10 cellular contexts compared by ENCODE assay signal in genomic region chr17:65182233-65182632, GRCh38. TPM values are rescaled to one million over a fixed set of nuclear protein-coding genes. Genes with fewer than 3 reads are reported as not detected.
DNase-seq lines count a peak whose midpoint lies in the region; ATAC-seq and TF ChIP-seq lines count a peak whose summit lies in the region.
"Had no signal": no experiment of that assay in that cellular context is flagged by ENCODE, and none has a peak within 500 bp of the region (broad histone marks: within the 10 kb centered on the region; RNA-seq: fewer than 3 reads in every experiment).

No MANE protein-coding gene starts in this region.

- peak; percentile 48 for ATAC-seq in GM19395 (IDR thresholded peaks at IDR 0.05; ENCODE audit: unreplicated experiment)
- ATAC-seq in HG03108 (IDR thresholded peaks at IDR 0.05; ENCODE audit: unreplicated experiment), result peak; percentile 30

- H3K4me2 ChIP-seq in hepatocyte, result no peak overlapping the region

- intact Hi-C loops in activated T-helper 2 cell treated with anti-CD3 and anti-CD28 coated beads, Interferon-gamma antibody, Interleukin-2, Interleukin-4, amounts not matched to agents 10 μg/mL and 5 μg/mL and 100 μg/mL, durations not matched to agents 14 hours and 24 hours and 36 hours (cut with micrococcal nuclease), result no loop called here
- intact Hi-C loops in head of caudate nucleus (cut with DNase I), result no loop called here

- H3K79me2 ChIP-seq in hepatocyte, result no peaks in the 10 kb centered on the region

- H3K27ac ChIP-seq in hepatocyte, result no peak overlapping the region
- H3K27ac ChIP-seq: thoracic aorta had no signal

- no peaks in the 10 kb centered on the region for H3K9me3 ChIP-seq in hepatocyte (ENCODE audit: low read depth)
- H3K9me3 ChIP-seq: thoracic aorta had no signal

- WGBS in hepatocyte (ENCODE audit: low lambda C conversion rate, missing lambda C conversion rate), result 91% methylated on average over 9 of the region's 9 CpGs

- no peak overlapping the region for H3K4me3 Mint-ChIP-seq in activated T-helper 2 cell treated with anti-CD3 and anti-CD28 coated beads, Interferon-gamma antibody, Interleukin-2, Interleukin-4, amounts not matched to agents 10 μg/mL and 5 μg/mL and 100 μg/mL, durations not matched to agents 14 hours and 24 hours and 36 hours (ENCODE audit: low read depth)
- no peak overlapping the region for H3K4me3 Mint-ChIP-seq in glutamatergic neuron (ENCODE audit: unreplicated experiment)

- no peaks in the 10 kb centered on the region for H3K9me2 ChIP-seq in hepatocyte (replicated peaks; ENCODE audit: insufficient read depth)

- H3K27ac Mint-ChIP-seq in activated T-helper 2 cell treated with anti-CD3 and anti-CD28 coated beads, Interferon-gamma antibody, Interleukin-2, Interleukin-4, amounts not matched to agents 10 μg/mL and 5 μg/mL and 100 μg/mL, durations not matched to agents 14 hours and 24 hours and 36 hours, result peak overlapping the region; percentile 96
- no peak overlapping the region for H3K27ac Mint-ChIP-seq in glutamatergic neuron (ENCODE audit: unreplicated experiment)

- H3K4me1 ChIP-seq in hepatocyte (ENCODE audit: insufficient read depth), result no peaks in the 10 kb centered on the region

- DNase-seq in activated T-helper 2 cell treated with anti-CD3 and anti-CD28 coated beads, Interferon-gamma antibody, Interleukin-2, Interleukin-4, amounts not matched to agents 10 μg/mL and 5 μg/mL and 100 μg/mL, durations not matched to agents 14 hours and 24 hours and 36 hours (ENCODE audit: low spot score), result no peak
- no peak for DNase-seq in hepatocyte (ENCODE audit: low spot score)
- DNase-seq in HT-29 (ENCODE audit: low spot score), result no peak
- no peak for DNase-seq in glutamatergic neuron
- DNase-seq in head of caudate nucleus, result no peak
- DNase-seq: DMS79 treated with DMSO at 0.1 percent for 48 hours had no signal

- peak; percentile 11 for TF ChIP-seq POLR2A in GM10847 (IDR thresholded peaks at IDR 0.05; ENCODE audit: extremely low read depth, insufficient read length)

- no peaks in the 10 kb centered on the region for H3K27me3 Mint-ChIP-seq in activated T-helper 2 cell treated with anti-CD3 and anti-CD28 coated beads, Interferon-gamma antibody, Interleukin-2, Interleukin-4, amounts not matched to agents 10 μg/mL and 5 μg/mL and 100 μg/mL, durations not matched to agents 14 hours and 24 hours and 36 hours (ENCODE audit: low read depth)
- H3K27me3 Mint-ChIP-seq in glutamatergic neuron (ENCODE audit: unreplicated experiment), result peaks cover 2% of the 10 kb centered on the region

- no peaks in the 10 kb centered on the region for H3K27me3 ChIP-seq in hepatocyte

- H3K36me3 Mint-ChIP-seq in activated T-helper 2 cell treated with anti-CD3 and anti-CD28 coated beads, Interferon-gamma antibody, Interleukin-2, Interleukin-4, amounts not matched to agents 10 μg/mL and 5 μg/mL and 100 μg/mL, durations not matched to agents 14 hours and 24 hours and 36 hours (ENCODE audit: low read depth), result peaks cover 34% of the 10 kb centered on the region
- no peaks in the 10 kb centered on the region for H3K36me3 Mint-ChIP-seq in glutamatergic neuron (ENCODE audit: unreplicated experiment)

- H3K9me3 Mint-ChIP-seq in activated T-helper 2 cell treated with anti-CD3 and anti-CD28 coated beads, Interferon-gamma antibody, Interleukin-2, Interleukin-4, amounts not matched to agents 10 μg/mL and 5 μg/mL and 100 μg/mL, durations not matched to agents 14 hours and 24 hours and 36 hours, result peaks cover 6% of the 10 kb centered on the region
- peaks cover 2% of the 10 kb centered on the region for H3K9me3 Mint-ChIP-seq in glutamatergic neuron (ENCODE audit: unreplicated experiment)

- H3K4me1 Mint-ChIP-seq in activated T-helper 2 cell treated with anti-CD3 and anti-CD28 coated beads, Interferon-gamma antibody, Interleukin-2, Interleukin-4, amounts not matched to agents 10 μg/mL and 5 μg/mL and 100 μg/mL, durations not matched to agents 14 hours and 24 hours and 36 hours (ENCODE audit: low read depth), result peaks cover 75% of the 10 kb centered on the region
- H3K4me1 Mint-ChIP-seq in glutamatergic neuron (ENCODE audit: low read depth, unreplicated experiment), result peaks cover 11% of the 10 kb centered on the region

- TF ChIP-seq CTCF in hepatocyte (IDR thresholded peaks at IDR 0.05; ENCODE audit: poor library complexity) (no peak), glutamatergic neuron (IDR thresholded peaks at IDR 0.05; ENCODE audit: partially characterized antibody, unreplicated experiment) (no peak)

- no peak overlapping the region for H3K4me3 ChIP-seq in hepatocyte
- H3K4me3 ChIP-seq: thoracic aorta had no signal

- H2AFZ ChIP-seq in hepatocyte, result no peak overlapping the region

- no peaks in the 10 kb centered on the region for H3K36me3 ChIP-seq in hepatocyte (replicated peaks; ENCODE audit: insufficient read depth, low read depth)
- H3K36me3 ChIP-seq: thoracic aorta had no signal

- H4K20me1 ChIP-seq in hepatocyte (ENCODE audit: insufficient read depth, poor library complexity, severe bottlenecking), result no peaks in the 10 kb centered on the region

RNA-seq across cellular contexts. Expression of gene RGS9, which starts 45.1 kb away (rescaled TPM):
- total RNA-seq in activated T-helper 2 cell treated with anti-CD3 and anti-CD28 coated beads, Interferon-gamma antibody, Interleukin-2, Interleukin-4, amounts not matched to agents 10 μg/mL and 5 μg/mL and 100 μg/mL, durations not matched to agents 14 hours and 24 hours and 36 hours, result 16.1 and 16.3 TPM in 2 replicates
- total RNA-seq in hepatocyte, result 2.9 and 3.1 TPM in 2 replicates
- 3.3 and 6.0 TPM in 2 replicates for polyA plus RNA-seq in hepatocyte
- total RNA-seq in HT-29 (2014; rRNA removed; shearing (Covaris generic)), result 0.13 TPM in 1 of 2 replicates, not detected in the other
- 2.4 TPM for total RNA-seq in glutamatergic neuron (ENCODE audit: unreplicated experiment)
